8 cellular contexts compared by ENCODE assay signal in genomic region chr3:45677045-45677436, GRCh38. TPM values are rescaled to one million over a fixed set of nuclear protein-coding genes. Genes with fewer than 3 reads are reported as not detected.
DNase-seq lines count a peak whose midpoint lies in the region; ATAC-seq and TF ChIP-seq lines count a peak whose summit lies in the region.

No MANE protein-coding gene starts in this region.

- WGBS in esophagus muscularis mucosa, result 50% methylated on average over 4 of the region's 5 CpGs

- peaks cover 11% of the 10 kb centered on the region for H3K36me3 Mint-ChIP-seq in IgD-negative memory B cell
- H3K36me3 Mint-ChIP-seq in activated CD8-positive, alpha-beta memory T cell treated with anti-CD3 and anti-CD28 coated beads, Interleukin-2, amount 10 ng/mL, durations not matched to agents 7 days and 5 days, result peaks cover 42% of the 10 kb centered on the region
- peaks cover 22% of the 10 kb centered on the region for H3K36me3 Mint-ChIP-seq in osteocyte (ENCODE audit: unreplicated experiment)

- peak; percentile 83 for DNase-seq in activated CD8-positive, alpha-beta memory T cell treated with anti-CD3 and anti-CD28 coated beads, Interleukin-2, amount 10 ng/mL, durations not matched to agents 7 days and 5 days
- DNase-seq in esophagus muscularis mucosa (ENCODE audit: extremely low spot score) (no peak), osteocyte (ENCODE audit: extremely low spot score, unreplicated experiment) (no peak), HUDEP-2 (lab: John Stamatoyannopoulos, UW; ENCODE audit: unreplicated experiment in 76 of 76) (no peak), midbrain (lab: John Stamatoyannopoulos, UW) (no peak)

- H3K4me1 Mint-ChIP-seq in IgD-negative memory B cell (peaks cover 6 to 9% (median 6%) of the 10 kb centered on the region in 3 donors), osteocyte (ENCODE audit: unreplicated experiment) (peaks cover 22% of the 10 kb centered on the region)
- H3K4me1 Mint-ChIP-seq in activated CD8-positive, alpha-beta memory T cell treated with anti-CD3 and anti-CD28 coated beads, Interleukin-2, amount 10 ng/mL, durations not matched to agents 7 days and 5 days, result peaks cover 24% of the 10 kb centered on the region

- intact Hi-C loops in esophagus muscularis mucosa (cut with DNase I), result no loop called here

- H3K9me3 ChIP-seq in esophagus muscularis mucosa, result no peaks in the 10 kb centered on the region

- H3K27me3 Mint-ChIP-seq in IgD-negative memory B cell (no peaks in the 10 kb centered on the region), osteocyte (ENCODE audit: unreplicated experiment) (no peaks in the 10 kb centered on the region)
- no peaks in the 10 kb centered on the region for H3K27me3 Mint-ChIP-seq in activated CD8-positive, alpha-beta memory T cell treated with anti-CD3 and anti-CD28 coated beads, Interleukin-2, amount 10 ng/mL, durations not matched to agents 7 days and 5 days

- TF ChIP-seq POLR2A in esophagus muscularis mucosa (IDR thresholded peaks at IDR 0.05; ENCODE audit: low read depth), result no peak

- H3K27me3 ChIP-seq in esophagus muscularis mucosa, result no peaks in the 10 kb centered on the region

- peak overlapping the region; percentile 62 to 80 (median 68) for H3K27ac ChIP-seq in esophagus muscularis mucosa (replicated peaks in 1 of 4)

- H3K27ac Mint-ChIP-seq in IgD-negative memory B cell (peak overlapping the region in 2 of 3 donors; percentile 86 to 95), osteocyte (ENCODE audit: unreplicated experiment) (peak overlapping the region; percentile 85)
- peak overlapping the region; percentile 94 for H3K27ac Mint-ChIP-seq in activated CD8-positive, alpha-beta memory T cell treated with anti-CD3 and anti-CD28 coated beads, Interleukin-2, amount 10 ng/mL, durations not matched to agents 7 days and 5 days

- H3K4me1 ChIP-seq in esophagus muscularis mucosa, result peaks cover 18 to 30% (median 23%) of the 10 kb centered on the region in 4 donors

- no peak for TF ChIP-seq EP300 in esophagus muscularis mucosa (IDR thresholded peaks at IDR 0.05)

- no peak overlapping the region for H3K4me3 ChIP-seq in esophagus muscularis mucosa

- H3K9me3 Mint-ChIP-seq in IgD-negative memory B cell (no peaks in the 10 kb centered on the region), osteocyte (ENCODE audit: unreplicated experiment) (no peaks in the 10 kb centered on the region)
- H3K9me3 Mint-ChIP-seq in activated CD8-positive, alpha-beta memory T cell treated with anti-CD3 and anti-CD28 coated beads, Interleukin-2, amount 10 ng/mL, durations not matched to agents 7 days and 5 days (ENCODE audit: low read depth), result no peaks in the 10 kb centered on the region

- CTCF ChIA-PET in activated CD8-positive, alpha-beta memory T cell treated with anti-CD3 and anti-CD28 coated beads, Interleukin-2, amount 10 ng/mL, durations not matched to agents 7 days and 5 days (lab: Charles Lee), result interaction anchor here (1.0 to 7.2 kb wide), 6 partner anchors 10 to 531 kb away, joined by 3 to 45 read pairs (median 6); partner anchors contain the start of genes CCR1 and SACM1L

- H3K36me3 ChIP-seq in esophagus muscularis mucosa, result peaks cover 4 to 77% (median 52%) of the 10 kb centered on the region in 4 donors

- peak overlapping the region in 1 of 4 donors; percentile 35 for H3K4me3 Mint-ChIP-seq in IgD-negative memory B cell
- H3K4me3 Mint-ChIP-seq in activated CD8-positive, alpha-beta memory T cell treated with anti-CD3 and anti-CD28 coated beads, Interleukin-2, amount 10 ng/mL, durations not matched to agents 7 days and 5 days, result peak overlapping the region; percentile 59
- no peak overlapping the region for H3K4me3 Mint-ChIP-seq in osteocyte (ENCODE audit: unreplicated experiment)

- ATAC-seq in activated CD8-positive, alpha-beta memory T cell treated with anti-CD3 and anti-CD28 coated beads, Interleukin-2, amount 10 ng/mL, durations not matched to agents 7 days and 5 days, result peak; percentile 92
- ATAC-seq in GM18519 (IDR thresholded peaks at IDR 0.05; ENCODE audit: low FRiP score, unreplicated experiment), result no peak
- no peak for ATAC-seq in HG02970 (IDR thresholded peaks at IDR 0.05; ENCODE audit: low FRiP score, unreplicated experiment)

- TF ChIP-seq CTCF in esophagus muscularis mucosa (IDR thresholded peaks at IDR 0.05) (no peak), osteocyte (IDR thresholded peaks at IDR 0.05) (no peak)

RNA-seq across cellular contexts. Expression of gene SACM1L, which starts 12.2 kb away (rescaled TPM):
- polyA plus RNA-seq in IgD-negative memory B cell, result 14.9 TPM
- total RNA-seq in activated CD8-positive, alpha-beta memory T cell treated with anti-CD3 and anti-CD28 coated beads, Interleukin-2, amount 10 ng/mL, durations not matched to agents 7 days and 5 days, result 10 to 100 TPM; 71.6 to 88.7 TPM
- 10 to 100 TPM; 33.2 to 37.4 (median 36.2) TPM for total RNA-seq in esophagus muscularis mucosa
- total RNA-seq in osteocyte, result 38.3 and 40.8 TPM in 2 replicates
